In the genomic region with DNA sequence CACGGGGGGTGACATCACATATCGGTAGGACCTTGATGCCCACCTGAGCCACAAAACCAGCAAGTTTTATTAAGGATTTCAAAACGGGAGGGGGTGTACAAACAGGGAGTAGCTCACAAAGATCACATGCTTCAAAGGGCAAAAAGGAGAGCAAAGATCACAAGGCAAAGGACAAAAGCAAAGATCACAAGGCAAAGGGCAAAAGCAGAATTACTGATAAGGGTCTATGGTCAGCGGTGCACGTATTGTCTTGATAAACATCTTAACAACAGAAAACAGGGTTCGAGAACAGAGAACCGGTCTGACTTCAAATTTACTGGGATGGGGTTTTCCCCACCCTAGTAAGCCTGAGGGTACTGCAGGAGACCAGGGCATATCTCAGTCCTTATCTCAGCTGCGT, we compare ENCODE assay signal across 1 cellular context.
TF ChIP-seq lines count a peak whose summit lies in the region.

No MANE protein-coding gene starts in this region.

TF ChIP-seq in HepG2, 621 proteins besides CTCF, POLR2A, EP300 and RAD21 (continued from another document):
- TF ChIP-seq, protein P1, sequence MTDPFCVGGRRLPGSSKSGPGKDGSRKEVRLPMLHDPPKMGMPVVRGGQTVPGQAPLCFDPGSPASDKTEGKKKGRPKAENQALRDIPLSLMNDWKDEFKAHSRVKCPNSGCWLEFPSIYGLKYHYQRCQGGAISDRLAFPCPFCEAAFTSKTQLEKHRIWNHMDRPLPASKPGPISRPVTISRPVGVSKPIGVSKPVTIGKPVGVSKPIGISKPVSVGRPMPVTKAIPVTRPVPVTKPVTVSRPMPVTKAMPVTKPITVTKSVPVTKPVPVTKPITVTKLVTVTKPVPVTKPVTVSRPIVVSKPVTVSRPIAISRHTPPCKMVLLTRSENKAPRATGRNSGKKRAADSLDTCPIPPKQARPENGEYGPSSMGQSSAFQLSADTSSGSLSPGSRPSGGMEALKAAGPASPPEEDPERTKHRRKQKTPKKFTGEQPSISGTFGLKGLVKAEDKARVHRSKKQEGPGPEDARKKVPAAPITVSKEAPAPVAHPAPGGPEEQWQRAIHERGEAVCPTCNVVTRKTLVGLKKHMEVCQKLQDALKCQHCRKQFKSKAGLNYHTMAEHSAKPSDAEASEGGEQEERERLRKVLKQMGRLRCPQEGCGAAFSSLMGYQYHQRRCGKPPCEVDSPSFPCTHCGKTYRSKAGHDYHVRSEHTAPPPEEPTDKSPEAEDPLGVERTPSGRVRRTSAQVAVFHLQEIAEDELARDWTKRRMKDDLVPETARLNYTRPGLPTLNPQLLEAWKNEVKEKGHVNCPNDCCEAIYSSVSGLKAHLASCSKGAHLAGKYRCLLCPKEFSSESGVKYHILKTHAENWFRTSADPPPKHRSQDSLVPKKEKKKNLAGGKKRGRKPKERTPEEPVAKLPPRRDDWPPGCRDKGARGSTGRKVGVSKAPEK (CRISPR knock-in tag; IDR thresholded peaks at IDR 0.05; ENCODE audit: borderline replicate concordance) = no peak
- peak; percentile 65; the same call in 1 of the 2 replicates for TF ChIP-seq TRIM24 (CRISPR knock-in tag; IDR thresholded peaks at IDR 0.05)
- peak; percentile 76 for TF ChIP-seq HNF4A (CRISPR knock-in tag; IDR thresholded peaks at IDR 0.05)
